27 cellular contexts compared by ENCODE assay signal in the genomic region with DNA sequence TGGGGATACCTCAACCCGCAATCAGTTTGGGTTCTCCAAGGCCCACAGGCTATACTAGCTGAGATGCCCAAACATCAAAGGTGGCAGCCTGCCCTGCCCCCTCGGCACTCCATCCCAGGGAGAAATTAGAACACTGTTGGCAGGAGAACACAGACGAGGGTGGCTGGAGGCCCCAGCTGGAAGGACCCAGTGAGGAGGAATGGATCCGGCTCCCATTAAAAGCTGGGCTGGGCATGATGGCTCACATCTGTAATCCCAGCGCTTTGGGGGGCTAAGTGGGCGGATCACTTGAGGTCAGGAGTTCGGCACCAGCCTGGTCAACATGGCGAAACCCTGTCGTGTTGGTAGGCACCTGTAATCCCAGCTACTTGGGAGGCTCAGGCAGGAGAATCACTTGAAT.
"Had no signal": no experiment of that assay in that cellular context is flagged by ENCODE, and none has a peak within 500 bp of the region (broad histone marks: within the 10 kb centered on the region; RNA-seq: fewer than 3 reads in every experiment).

No MANE protein-coding gene starts in this region.

- H3K4me2 ChIP-seq: neural progenitor cell had no signal

- H2AFZ ChIP-seq: neural progenitor cell had no signal

- H3K4me3 ChIP-seq: neural progenitor cell, pancreas, psoas muscle, right lobe of liver, sigmoid colon, stomach, thoracic aorta, thyroid gland, tibial nerve, upper lobe of left lung, vagina had no signal

- H3K4me1 ChIP-seq: neural progenitor cell, pancreas, psoas muscle, right lobe of liver, sigmoid colon, stomach, thyroid gland, tibial nerve, upper lobe of left lung, vagina had no signal

- H3K27ac Mint-ChIP-seq: natural killer cell; nephron; neural progenitor cell; progenitor cell of endocrine pancreas; stimulated activated effector memory CD8-positive, alpha-beta T cell treated with anti-CD3 and anti-CD28 coated beads, Interleukin-12 subunit alpha, Interleukin-12 subunit beta, amount 100 ng/mL, for 72 hours; stimulated activated naive B cell treated with anti-CD40 and anti-IgM and Interleukin-4, amounts not matched to agents 10 μg/mL and 1 μg/mL and 100 μg/mL, for 72 hours; stimulated activated naive CD8-positive, alpha-beta T cell treated with anti-CD3 and anti-CD28 coated beads, Interleukin-15, Interleukin-2, amounts not matched to agents 100 ng/mL and 50 ng/mL, for 24 hours had no signal

- H3K27ac ChIP-seq: neural progenitor cell, neutrophil, pancreas, psoas muscle, right lobe of liver, sigmoid colon, stomach, thoracic aorta, thyroid gland, tibial nerve, upper lobe of left lung, vagina had no signal

- H3K4me3 Mint-ChIP-seq: natural killer cell; nephron; neural progenitor cell; stimulated activated effector memory CD8-positive, alpha-beta T cell treated with anti-CD3 and anti-CD28 coated beads, Interleukin-12 subunit alpha, Interleukin-12 subunit beta, amount 100 ng/mL, for 72 hours; stimulated activated naive B cell treated with anti-CD40 and anti-IgM and Interleukin-4, amounts not matched to agents 10 μg/mL and 1 μg/mL and 100 μg/mL, for 72 hours; stimulated activated naive CD8-positive, alpha-beta T cell treated with anti-CD3 and anti-CD28 coated beads, Interleukin-15, Interleukin-2, amounts not matched to agents 100 ng/mL and 50 ng/mL, for 24 hours had no signal

- H3K27me3 ChIP-seq: neural progenitor cell, neutrophil, pancreas, right lobe of liver, sigmoid colon, stomach, thyroid gland, tibial nerve, upper lobe of left lung, vagina had no signal

- H3K9me3 Mint-ChIP-seq: neural progenitor cell; stimulated activated naive CD8-positive, alpha-beta T cell treated with anti-CD3 and anti-CD28 coated beads, Interleukin-15, Interleukin-2, amounts not matched to agents 100 ng/mL and 50 ng/mL, for 24 hours had no signal

- H3K36me3 Mint-ChIP-seq: neural progenitor cell; stimulated activated effector memory CD8-positive, alpha-beta T cell treated with anti-CD3 and anti-CD28 coated beads, Interleukin-12 subunit alpha, Interleukin-12 subunit beta, amount 100 ng/mL, for 72 hours; stimulated activated naive B cell treated with anti-CD40 and anti-IgM and Interleukin-4, amounts not matched to agents 10 μg/mL and 1 μg/mL and 100 μg/mL, for 72 hours had no signal

- H3K9ac ChIP-seq: neural progenitor cell had no signal

- DNase-seq: natural killer cell; nucleus accumbens; psoas muscle; right lobe of liver; sigmoid colon; small intestine; stimulated activated CD4-positive, alpha-beta T cell treated with anti-CD3 and anti-CD28 coated beads, Interleukin-15, amount 100 ng/mL, for 24 hours; stimulated activated CD4-positive, alpha-beta T cell treated with anti-CD3 and anti-CD28 coated beads, Interleukin-2, amount 100 ng/mL, for 24 hours; stimulated activated CD4-positive, alpha-beta T cell treated with anti-CD3 and anti-CD28 coated beads, Interleukin-2, amount 100 ng/mL, for 48 hours; stimulated activated CD4-positive, alpha-beta T cell treated with anti-CD3 and anti-CD28 coated beads, Interleukin-4, amount 100 ng/mL, for 24 hours; stimulated activated naive B cell treated with anti-CD40 and anti-IgM and Interleukin-4, amounts not matched to agents 10 μg/mL and 1 μg/mL and 100 μg/mL, for 72 hours; stimulated activated naive CD4-positive, alpha-beta T cell treated with Interleukin-2 at 50 U/mL for 16 hours; stomach; thyroid gland; trophoblast cell; upper lobe of left lung had no signal

- H3K36me3 ChIP-seq: neural progenitor cell, neutrophil, pancreas, right lobe of liver, sigmoid colon, stomach, thoracic aorta, thyroid gland, tibial nerve, upper lobe of left lung, vagina had no signal

- H3K9me3 ChIP-seq: neutrophil, psoas muscle, right lobe of liver, sigmoid colon, stomach, thoracic aorta, thyroid gland, tibial nerve, upper lobe of left lung, vagina had no signal

- ATAC-seq: natural killer cell; pancreas; psoas muscle; right cardiac atrium; right lobe of liver; stimulated activated effector memory CD8-positive, alpha-beta T cell treated with anti-CD3 and anti-CD28 coated beads, Interleukin-12 subunit alpha, Interleukin-12 subunit beta, amount 100 ng/mL, for 72 hours; stimulated activated naive B cell treated with anti-CD40 and anti-IgM and Interleukin-4, amounts not matched to agents 10 μg/mL and 1 μg/mL and 100 μg/mL, for 72 hours had no signal

- H3K27me3 Mint-ChIP-seq: progenitor cell of endocrine pancreas; stimulated activated naive B cell treated with anti-CD40 and anti-IgM and Interleukin-4, amounts not matched to agents 10 μg/mL and 1 μg/mL and 100 μg/mL, for 72 hours; stimulated activated naive CD8-positive, alpha-beta T cell treated with anti-CD3 and anti-CD28 coated beads, Interleukin-15, Interleukin-2, amounts not matched to agents 100 ng/mL and 50 ng/mL, for 24 hours had no signal

- H3K4me1 Mint-ChIP-seq: natural killer cell; nephron; neural progenitor cell; stimulated activated effector memory CD8-positive, alpha-beta T cell treated with anti-CD3 and anti-CD28 coated beads, Interleukin-12 subunit alpha, Interleukin-12 subunit beta, amount 100 ng/mL, for 72 hours; stimulated activated naive B cell treated with anti-CD40 and anti-IgM and Interleukin-4, amounts not matched to agents 10 μg/mL and 1 μg/mL and 100 μg/mL, for 72 hours had no signal
